In genomic region chr16:81645303-81645702, GRCh38 we compare ENCODE assay signal across 7 cellular contexts.
DNase-seq lines count a peak whose midpoint lies in the region; ATAC-seq and TF ChIP-seq lines count a peak whose summit lies in the region.

No MANE protein-coding gene starts in this region.

- peaks cover 4% of the 10 kb centered on the region for H3K4me1 Mint-ChIP-seq in activated CD8-positive, alpha-beta memory T cell treated with anti-CD3 and anti-CD28 coated beads, Interleukin-2, amount 10 ng/mL, durations not matched to agents 7 days and 5 days

- H3K9me3 ChIP-seq in upper lobe of right lung (no peaks in the 10 kb centered on the region), testis (no peaks in the 10 kb centered on the region)

- H3K4me1 ChIP-seq in upper lobe of right lung (peaks cover 11% of the 10 kb centered on the region), testis (no peaks in the 10 kb centered on the region)

- intact Hi-C loops in upper lobe of right lung (cut with DNase I) (no loop called here), testis (cut with DNase I; ENCODE audit: low total_unique reads) (no loop called here)

- H3K27me3 ChIP-seq in upper lobe of right lung (no peaks in the 10 kb centered on the region), testis (no peaks in the 10 kb centered on the region)

- H3K27ac ChIP-seq in upper lobe of right lung (no peak overlapping the region), testis (no peak overlapping the region)

- no peaks in the 10 kb centered on the region for H3K36me3 ChIP-seq in upper lobe of right lung
- H3K36me3 ChIP-seq in testis (ENCODE audit: low read depth, missing control alignments) = no peaks in the 10 kb centered on the region

- TF ChIP-seq POLR2A in testis (IDR thresholded peaks at IDR 0.05) = no peak

- H3K27ac Mint-ChIP-seq in activated CD8-positive, alpha-beta memory T cell treated with anti-CD3 and anti-CD28 coated beads, Interleukin-2, amount 10 ng/mL, durations not matched to agents 7 days and 5 days = no peak overlapping the region

- H3K4me3 ChIP-seq in upper lobe of right lung (no peak overlapping the region), testis (no peak overlapping the region)

- ATAC-seq in upper lobe of right lung = peak; percentile 72
- no peak for ATAC-seq in activated CD8-positive, alpha-beta memory T cell treated with anti-CD3 and anti-CD28 coated beads, Interleukin-2, amount 10 ng/mL, durations not matched to agents 7 days and 5 days

- WGBS in testis, 2 donors = 80 to 84% methylated on average over 5 to 19 of the region's 19 CpGs

- no peak overlapping the region for H3K4me3 Mint-ChIP-seq in activated CD8-positive, alpha-beta memory T cell treated with anti-CD3 and anti-CD28 coated beads, Interleukin-2, amount 10 ng/mL, durations not matched to agents 7 days and 5 days

- peaks cover 2% of the 10 kb centered on the region for H3K9me3 Mint-ChIP-seq in activated CD8-positive, alpha-beta memory T cell treated with anti-CD3 and anti-CD28 coated beads, Interleukin-2, amount 10 ng/mL, durations not matched to agents 7 days and 5 days (ENCODE audit: low read depth)

- H3K27me3 Mint-ChIP-seq in activated CD8-positive, alpha-beta memory T cell treated with anti-CD3 and anti-CD28 coated beads, Interleukin-2, amount 10 ng/mL, durations not matched to agents 7 days and 5 days = no peaks in the 10 kb centered on the region

- H3K36me3 Mint-ChIP-seq in activated CD8-positive, alpha-beta memory T cell treated with anti-CD3 and anti-CD28 coated beads, Interleukin-2, amount 10 ng/mL, durations not matched to agents 7 days and 5 days = no peaks in the 10 kb centered on the region

- TF ChIP-seq CTCF in upper lobe of right lung (IDR thresholded peaks at IDR 0.05) = no peak
- TF ChIP-seq CTCF in testis (IDR thresholded peaks at IDR 0.05) = no peak

- peak; percentile 65 for DNase-seq in NCI-H1105 (lab: John Stamatoyannopoulos, UW)
- peak in 50 of 58 donors; percentile 7 to 85 (median 50) for DNase-seq in anterior cingulate cortex (lab: John Stamatoyannopoulos, UW)
- peak; percentile 82 for DNase-seq in iris pigment epithelial cell (ENCODE audit: low read depth)
- no peak for DNase-seq in upper lobe of right lung
- DNase-seq in AML-193 (lab: John Stamatoyannopoulos, UW) = no peak
- DNase-seq in activated CD8-positive, alpha-beta memory T cell treated with anti-CD3 and anti-CD28 coated beads, Interleukin-2, amount 10 ng/mL, durations not matched to agents 7 days and 5 days = no peak
- DNase-seq in testis = no peak

- CTCF ChIA-PET in activated CD8-positive, alpha-beta memory T cell treated with anti-CD3 and anti-CD28 coated beads, Interleukin-2, amount 10 ng/mL, durations not matched to agents 7 days and 5 days (lab: Charles Lee) = no interaction called here

Comparison
In these comparisons a context has a peak if more than half of its experiments do, and no peak if none do; other contexts are left out.
1. DNase-seq: peak in NCI-H1105 (single experiment), anterior cingulate cortex (50 of 58) and iris pigment epithelial cell (single experiment); none in upper lobe of right lung (single experiment), AML-193 (0 of 2), activated CD8-positive, alpha-beta memory T cell treated with anti-CD3 and anti-CD28 coated beads, Interleukin-2, amount 10 ng/mL, durations not matched to agents 7 days and 5 days (single experiment) and testis (single experiment).